In genomic region chr11:15142838-15143237, GRCh38 we compare ENCODE assay signal across 32 cellular contexts. TPM values are rescaled to one million over a fixed set of nuclear protein-coding genes. Genes with fewer than 3 reads are reported as not detected.
"Had no signal": no experiment of that assay in that cellular context is flagged by ENCODE, and none has a peak within 500 bp of the region (broad histone marks: within the 10 kb centered on the region; RNA-seq: fewer than 3 reads in every experiment).

No MANE protein-coding gene starts in this region.

- H3K27me3 Mint-ChIP-seq: dendritic cell treated with granulocyte-macrophage colony-stimulating factor and Interleukin-4, amounts not matched to agents 40 ng/mL and 50 ng/mL, for 4 days had no signal

- H3K27ac ChIP-seq: colonic mucosa, epithelial cell of prostate, esophagus squamous epithelium, gastrocnemius medialis, heart right ventricle, left lung, lower lobe of right lung had no signal

- H3K36me3 ChIP-seq: colonic mucosa, esophagus squamous epithelium, gastrocnemius medialis, heart right ventricle, left lung, lower lobe of right lung had no signal

- H3K36me3 Mint-ChIP-seq: immature natural killer cell, mesothelial cell of epicardium, naive B cell had no signal

- ATAC-seq: effector memory CD8-positive, alpha-beta T cell; esophagus mucosa; gastrocnemius medialis; heart right ventricle; left cardiac atrium; left lung; left ventricle myocardium superior; lower lobe of right lung; mucosa of descending colon had no signal

- H3K4me3 ChIP-seq: colonic mucosa, esophagus squamous epithelium, gastrocnemius medialis, heart right ventricle, left lung, lower lobe of right lung, mucosa of descending colon had no signal

- DNase-seq: colonic mucosa; cortex of kidney; effector CD8-positive, alpha-beta T cell; effector memory CD8-positive, alpha-beta T cell; endodermal cell; erythroblast; esophagus squamous epithelium; foreskin fibroblast; foreskin melanocyte; gastrocnemius medialis; glutamatergic neuron; head of caudate nucleus; heart right ventricle; hippocampal formation; immature natural killer cell; left cardiac atrium; left lung; left ventricle myocardium superior; lower lobe of right lung; mesenchymal stem cell; mucosa of descending colon; naive B cell had no signal

- H3K9me3 Mint-ChIP-seq: dendritic cell treated with granulocyte-macrophage colony-stimulating factor and Interleukin-4, amounts not matched to agents 40 ng/mL and 50 ng/mL, for 4 days; effector memory CD8-positive, alpha-beta T cell; endodermal cell; mesothelial cell of epicardium had no signal

- H3K4me1 Mint-ChIP-seq: immature natural killer cell, mesothelial cell of epicardium had no signal

- H3K27ac Mint-ChIP-seq: dendritic cell treated with granulocyte-macrophage colony-stimulating factor and Interleukin-4, amounts not matched to agents 40 ng/mL and 50 ng/mL, for 4 days; effector memory CD8-positive, alpha-beta T cell; endodermal cell; immature natural killer cell; mesothelial cell of epicardium; naive B cell had no signal

- H3K9me3 ChIP-seq: colonic mucosa, esophagus squamous epithelium, gastrocnemius medialis, heart right ventricle, left lung, lower lobe of right lung, mucosa of descending colon had no signal

- H3K4me3 Mint-ChIP-seq: dendritic cell treated with granulocyte-macrophage colony-stimulating factor and Interleukin-4, amounts not matched to agents 40 ng/mL and 50 ng/mL, for 4 days; effector memory CD8-positive, alpha-beta T cell; endodermal cell; immature natural killer cell; mesothelial cell of epicardium; naive B cell had no signal

- H3K27me3 ChIP-seq: colonic mucosa, esophagus squamous epithelium, gastrocnemius medialis, heart right ventricle, left lung had no signal

- H3K4me1 ChIP-seq: esophagus squamous epithelium, gastrocnemius medialis, left lung, lower lobe of right lung had no signal

- FAIRE-seq: endometrium, keratinocyte had no signal

RNA-seq across cellular contexts. Expression of gene INSC, which starts 28.1 kb away (rescaled TPM):
- total RNA-seq: dermis microvascular lymphatic vessel endothelial cell, endodermal cell, gastrocnemius medialis, lung microvascular endothelial cell, mesenteric fat pad, mesothelial cell of epicardium, myocyte had no signal
